In the genomic region with DNA sequence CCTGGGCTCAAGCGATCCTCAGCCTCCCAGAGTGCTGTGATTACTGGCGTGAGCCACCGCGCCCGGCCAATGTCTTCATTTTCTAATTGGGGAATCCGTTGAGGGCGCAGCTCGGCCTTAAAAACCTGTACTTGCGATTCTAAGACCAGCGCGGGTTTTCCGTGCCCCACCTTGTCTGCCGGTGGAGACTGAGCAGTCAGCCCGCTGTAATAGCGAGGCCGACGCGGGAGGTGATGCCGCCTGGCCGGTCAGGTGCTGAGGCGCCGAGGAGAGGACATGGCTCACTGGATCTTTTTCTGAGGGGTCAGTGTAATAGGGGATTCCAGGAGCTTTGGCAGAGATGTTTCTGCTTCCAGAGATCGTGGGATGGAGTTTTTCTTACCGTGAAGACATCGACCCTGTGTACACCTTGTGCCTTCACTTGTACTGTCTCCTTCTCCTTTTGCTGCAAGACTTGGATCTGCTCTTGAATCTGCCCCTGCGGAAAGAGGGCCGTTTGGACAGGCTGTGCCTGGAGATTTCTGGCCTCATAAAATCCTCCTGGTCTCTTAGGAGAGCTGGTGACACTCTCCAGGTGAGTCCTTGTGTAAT, we compare ENCODE assay signal across 27 cellular contexts. TPM values are rescaled to one million over a fixed set of nuclear protein-coding genes. Genes with fewer than 3 reads are reported as not detected.
"Had no signal": no experiment of that assay in that cellular context is flagged by ENCODE, and none has a peak within 500 bp of the region (broad histone marks: within the 10 kb centered on the region; RNA-seq: fewer than 3 reads in every experiment).

No MANE protein-coding gene starts in this region.

- H3K27ac ChIP-seq: foreskin keratinocyte, parathyroid adenoma, tibial artery had no signal

- H3K27ac Mint-ChIP-seq: activated CD8-positive, alpha-beta memory T cell treated with anti-CD3 and anti-CD28 coated beads, Interleukin-2, amount 10 ng/mL, durations not matched to agents 7 days and 5 days; activated CD8-positive, alpha-beta T cell treated with anti-CD3 and anti-CD28 coated beads for 36 hours; activated naive CD8-positive, alpha-beta T cell treated with anti-CD3 and anti-CD28 coated beads, Interleukin-2, amount 50 U/mL, for 24 hours; activated T-helper 1 cell treated with anti-CD3 and anti-CD28 coated beads, Interleukin-12 subunit alpha, Interleukin-12 subunit beta, Interleukin-2, Interleukin-4 antibody, amounts not matched to agents 30 ng/mL and 10 ng/mL and 1 ng/mL, durations not matched to agents 14 hours and 24 hours and 36 hours; stimulated activated naive CD8-positive, alpha-beta T cell treated with anti-CD3 and anti-CD28 coated beads, Interleukin-15, Interleukin-2, amounts not matched to agents 100 ng/mL and 50 ng/mL, for 24 hours had no signal

- H3K4me3 Mint-ChIP-seq: activated CD8-positive, alpha-beta memory T cell treated with anti-CD3 and anti-CD28 coated beads, Interleukin-2, amount 10 ng/mL, durations not matched to agents 7 days and 5 days; activated CD8-positive, alpha-beta T cell treated with anti-CD3 and anti-CD28 coated beads for 36 hours; activated naive CD8-positive, alpha-beta T cell treated with anti-CD3 and anti-CD28 coated beads, Interleukin-2, amount 50 U/mL, for 24 hours; activated T-helper 1 cell treated with anti-CD3 and anti-CD28 coated beads, Interleukin-12 subunit alpha, Interleukin-12 subunit beta, Interleukin-2, Interleukin-4 antibody, amounts not matched to agents 30 ng/mL and 10 ng/mL and 1 ng/mL, durations not matched to agents 14 hours and 24 hours and 36 hours; stimulated activated naive CD8-positive, alpha-beta T cell treated with anti-CD3 and anti-CD28 coated beads, Interleukin-15, Interleukin-2, amounts not matched to agents 100 ng/mL and 50 ng/mL, for 24 hours had no signal

- H3K36me3 Mint-ChIP-seq: activated CD8-positive, alpha-beta memory T cell treated with anti-CD3 and anti-CD28 coated beads, Interleukin-2, amount 10 ng/mL, durations not matched to agents 7 days and 5 days had no signal

- H3K9me3 ChIP-seq: tibial artery had no signal

- H3K4me1 ChIP-seq: foreskin keratinocyte, parathyroid adenoma, tibial artery had no signal

- H3K36me3 ChIP-seq: tibial artery had no signal

- H3K9me3 Mint-ChIP-seq: activated CD8-positive, alpha-beta T cell treated with anti-CD3 and anti-CD28 coated beads for 36 hours; activated naive CD8-positive, alpha-beta T cell treated with anti-CD3 and anti-CD28 coated beads, Interleukin-2, amount 50 U/mL, for 24 hours; activated T-helper 1 cell treated with anti-CD3 and anti-CD28 coated beads, Interleukin-12 subunit alpha, Interleukin-12 subunit beta, Interleukin-2, Interleukin-4 antibody, amounts not matched to agents 30 ng/mL and 10 ng/mL and 1 ng/mL, durations not matched to agents 14 hours and 24 hours and 36 hours; stimulated activated naive CD8-positive, alpha-beta T cell treated with anti-CD3 and anti-CD28 coated beads, Interleukin-15, Interleukin-2, amounts not matched to agents 100 ng/mL and 50 ng/mL, for 24 hours had no signal

- H3K9ac ChIP-seq: parathyroid adenoma had no signal

- DNase-seq: activated CD4-positive, alpha-beta T cell treated with anti-CD3 and anti-CD28 coated beads for 48 hours; activated CD8-positive, alpha-beta memory T cell treated with anti-CD3 and anti-CD28 coated beads, Interleukin-2, amount 10 ng/mL, durations not matched to agents 7 days and 5 days; activated CD8-positive, alpha-beta T cell treated with anti-CD3 and anti-CD28 coated beads for 36 hours; activated gamma-delta T cell; activated naive CD4-positive, alpha-beta T cell treated with anti-CD3 and anti-CD28 coated beads, Interleukin-2, amount 50 U/mL, for 16 hours; activated naive CD8-positive, alpha-beta T cell treated with anti-CD3 and anti-CD28 coated beads, Interleukin-2, amount 50 U/mL, for 24 hours; activated T-cell treated with anti-CD3 and anti-CD28 coated beads for 4 hours; cerebellar nuclear complex; cortex of kidney; effector CD4-positive, alpha-beta T cell; foreskin keratinocyte; midbrain; nucleus accumbens; right cardiac atrium; stimulated activated CD4-positive, alpha-beta T cell treated with anti-CD3 and anti-CD28 coated beads, Interleukin-12 subunit alpha, Interleukin-12 subunit beta, amount 100 ng/mL, for 4 hours; stimulated activated CD4-positive, alpha-beta T cell treated with anti-CD3 and anti-CD28 coated beads, Interleukin-4, amount 100 ng/mL, for 4 hours; tibial artery had no signal

- H3K4me3 ChIP-seq: tibial artery had no signal

- FAIRE-seq: urothelium cell line had no signal

- ATAC-seq: activated CD8-positive, alpha-beta memory T cell treated with anti-CD3 and anti-CD28 coated beads, Interleukin-2, amount 10 ng/mL, durations not matched to agents 7 days and 5 days; activated CD8-positive, alpha-beta T cell treated with anti-CD3 and anti-CD28 coated beads for 36 hours; activated naive CD8-positive, alpha-beta T cell treated with anti-CD3 and anti-CD28 coated beads, Interleukin-2, amount 50 U/mL, for 24 hours; foreskin keratinocyte; right cardiac atrium had no signal

RNA-seq across cellular contexts. Expression of a gene that starts 1.5 kb away (rescaled TPM):
- total RNA-seq: activated CD8-positive, alpha-beta memory T cell treated with anti-CD3 and anti-CD28 coated beads, Interleukin-2, amount 10 ng/mL, durations not matched to agents 7 days and 5 days; activated CD8-positive, alpha-beta T cell treated with anti-CD3 and anti-CD28 coated beads for 36 hours; activated T-helper 1 cell treated with anti-CD3 and anti-CD28 coated beads, Interleukin-12 subunit alpha, Interleukin-12 subunit beta, Interleukin-2, Interleukin-4 antibody, amounts not matched to agents 30 ng/mL and 10 ng/mL and 1 ng/mL, durations not matched to agents 14 hours and 24 hours and 36 hours; glomerular endothelial cell; pulmonary artery endothelial cell; right cardiac atrium; T-helper 2 cell treated with Interferon-gamma antibody and Interleukin-4, amounts not matched to agents 100 ng/mL and 5 ng/mL, for 36 hours had no signal
- polyA plus RNA-seq: neural cell, right cardiac atrium had no signal

RNA-seq across cellular contexts. Expression of a gene that starts 24.6 kb away (rescaled TPM):
- total RNA-seq: activated CD8-positive, alpha-beta memory T cell treated with anti-CD3 and anti-CD28 coated beads, Interleukin-2, amount 10 ng/mL, durations not matched to agents 7 days and 5 days; activated CD8-positive, alpha-beta T cell treated with anti-CD3 and anti-CD28 coated beads for 36 hours; activated T-helper 1 cell treated with anti-CD3 and anti-CD28 coated beads, Interleukin-12 subunit alpha, Interleukin-12 subunit beta, Interleukin-2, Interleukin-4 antibody, amounts not matched to agents 30 ng/mL and 10 ng/mL and 1 ng/mL, durations not matched to agents 14 hours and 24 hours and 36 hours; foreskin keratinocyte; glomerular endothelial cell; pulmonary artery endothelial cell; right cardiac atrium; T-helper 2 cell treated with Interferon-gamma antibody and Interleukin-4, amounts not matched to agents 100 ng/mL and 5 ng/mL, for 36 hours had no signal
- polyA plus RNA-seq: foreskin keratinocyte, liver, neural cell, right cardiac atrium had no signal

RNA-seq across cellular contexts. Expression of a gene that starts 35.8 kb away (rescaled TPM):
- total RNA-seq: activated CD8-positive, alpha-beta memory T cell treated with anti-CD3 and anti-CD28 coated beads, Interleukin-2, amount 10 ng/mL, durations not matched to agents 7 days and 5 days; activated CD8-positive, alpha-beta T cell treated with anti-CD3 and anti-CD28 coated beads for 36 hours; activated T-helper 1 cell treated with anti-CD3 and anti-CD28 coated beads, Interleukin-12 subunit alpha, Interleukin-12 subunit beta, Interleukin-2, Interleukin-4 antibody, amounts not matched to agents 30 ng/mL and 10 ng/mL and 1 ng/mL, durations not matched to agents 14 hours and 24 hours and 36 hours; glomerular endothelial cell; liver; pulmonary artery endothelial cell; right cardiac atrium; T-helper 2 cell treated with Interferon-gamma antibody and Interleukin-4, amounts not matched to agents 100 ng/mL and 5 ng/mL, for 36 hours had no signal
- polyA plus RNA-seq: neural cell, right cardiac atrium had no signal

RNA-seq across cellular contexts. Expression of a gene that starts 49.6 kb away (rescaled TPM):
- total RNA-seq: activated CD8-positive, alpha-beta memory T cell treated with anti-CD3 and anti-CD28 coated beads, Interleukin-2, amount 10 ng/mL, durations not matched to agents 7 days and 5 days; activated CD8-positive, alpha-beta T cell treated with anti-CD3 and anti-CD28 coated beads for 36 hours; foreskin keratinocyte; glomerular endothelial cell; pulmonary artery endothelial cell; right cardiac atrium had no signal
- polyA plus RNA-seq: esophagus, foreskin keratinocyte, neural cell, right cardiac atrium had no signal
